In the genomic region with DNA sequence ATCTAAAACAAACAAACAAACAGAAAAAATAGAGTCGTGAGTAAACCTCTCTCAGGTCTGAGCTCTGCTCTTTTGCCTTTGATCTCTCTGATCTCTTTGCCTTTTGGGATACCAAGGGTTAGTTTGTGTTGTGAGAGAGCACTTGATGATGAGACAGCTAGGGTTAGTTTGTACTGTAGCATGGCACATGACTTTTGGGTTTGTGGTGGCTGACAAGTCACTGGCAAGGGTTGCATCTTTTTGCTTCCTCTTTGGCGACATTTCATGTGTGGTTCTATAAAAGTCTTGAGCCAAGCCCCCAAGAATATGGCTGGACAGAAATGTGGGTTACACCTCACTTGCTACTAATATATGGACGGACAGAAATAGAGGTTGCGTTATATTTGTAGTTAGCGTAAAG, we compare ENCODE assay signal across 18 cellular contexts.
"Had no signal": no experiment of that assay in that cellular context is flagged by ENCODE, and none has a peak within 500 bp of the region (broad histone marks: within the 10 kb centered on the region; RNA-seq: fewer than 3 reads in every experiment).

No MANE protein-coding gene starts in this region.

- ATAC-seq: activated CD8-positive, alpha-beta T cell treated with anti-CD3 and anti-CD28 coated beads, Interleukin-2, amount 10 ng/mL, durations not matched to agents 7 days and 5 days; activated naive CD4-positive, alpha-beta T cell treated with anti-CD3 and anti-CD28 coated beads, Interleukin-2, amount 50 U/mL, for 72 hours; activated T-cell treated with anti-CD3 and anti-CD28 coated beads, Interleukin-2, amount 50 U/mL, for 72 hours; gastroesophageal sphincter; heart right ventricle had no signal

- H3K27ac ChIP-seq: gastroesophageal sphincter, heart right ventricle, ovary, tibial nerve had no signal

- H3K36me3 ChIP-seq: cardiac muscle cell, gastroesophageal sphincter, heart right ventricle, ovary, tibial nerve had no signal

- H3K4me3 ChIP-seq: cardiac muscle cell, gastroesophageal sphincter, heart right ventricle, lung, ovary, tibial nerve had no signal

- DNase-seq: activated CD4-positive, alpha-beta T cell treated with anti-CD3 and anti-CD28 coated beads, Interleukin-2, amount 10 ng/mL, durations not matched to agents 24 days and 14 days; activated CD4-positive, CD25-positive, alpha-beta regulatory T cell; activated CD8-positive, alpha-beta memory T cell treated with anti-CD3 and anti-CD28 coated beads, Interleukin-2, amount 50 U/mL, for 48 hours; activated CD8-positive, alpha-beta T cell treated with anti-CD3 and anti-CD28 coated beads, Interleukin-2, amount 10 ng/mL, durations not matched to agents 7 days and 5 days; activated gamma-delta T cell; activated T-cell treated with anti-CD3 and anti-CD28 coated beads, Interleukin-2, amount 50 U/mL, for 72 hours; endodermal cell; heart right ventricle; midbrain; ovary; stimulated activated CD4-positive, alpha-beta T cell treated with anti-CD3 and anti-CD28 coated beads, Interleukin-12 subunit alpha, Interleukin-12 subunit beta, amount 100 ng/mL, for 4 hours; stimulated activated CD4-positive, alpha-beta T cell treated with anti-CD3 and anti-CD28 coated beads, Interleukin-2, amount 100 ng/mL, for 24 hours; stimulated activated naive CD4-positive, alpha-beta T cell had no signal

- H3K9me3 ChIP-seq: gastroesophageal sphincter, heart right ventricle, ovary, tibial nerve had no signal

- H3K27me3 ChIP-seq: cardiac muscle cell, gastroesophageal sphincter, heart right ventricle, ovary, tibial nerve had no signal

- H3K4me1 ChIP-seq: tibial nerve had no signal
